In the genomic region with DNA sequence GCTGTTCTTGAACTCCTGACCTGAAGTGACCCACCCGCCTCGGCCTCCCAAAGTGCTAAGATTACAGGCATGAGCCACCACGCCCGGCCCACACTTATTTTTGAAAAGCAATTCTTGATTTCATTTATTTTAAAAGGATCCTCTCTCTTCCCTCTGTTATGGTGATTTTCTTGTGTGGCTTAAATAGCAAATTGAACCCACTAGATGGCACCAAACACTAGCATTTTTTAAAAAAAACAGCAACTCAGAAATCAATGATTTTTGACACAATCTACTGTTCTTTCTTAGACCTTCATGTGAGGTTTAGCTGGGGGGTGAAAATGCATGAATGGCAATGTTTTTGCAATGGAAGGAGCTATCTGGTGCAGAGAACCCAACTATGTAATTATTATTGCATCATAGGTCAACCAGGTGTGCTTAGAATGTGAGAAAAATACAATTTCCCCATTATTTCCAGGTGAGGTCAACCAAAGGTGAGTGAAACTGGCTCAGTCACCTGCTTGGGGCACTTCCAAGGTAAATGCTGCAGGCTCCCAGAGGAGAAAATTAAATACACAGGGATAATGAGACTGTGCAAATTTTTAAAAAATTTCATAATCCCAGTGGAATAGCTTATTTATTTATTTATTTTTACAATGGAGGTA, we compare ENCODE assay signal across 8 cellular contexts.
A peak's percentile ranks its signal among the peaks of the same experiment; 100 is the strongest.
DNase-seq lines count a peak whose midpoint lies in the region; ATAC-seq and TF ChIP-seq lines count a peak whose summit lies in the region.

No MANE protein-coding gene starts in this region.

- no peaks in the 10 kb centered on the region for H3K4me1 ChIP-seq in Loucy (ENCODE audit: insufficient read depth, low read length, poor library complexity, severe bottlenecking)

- no peak for ATAC-seq in HG02763 (IDR thresholded peaks at IDR 0.05; ENCODE audit: unreplicated experiment)

- no peaks in the 10 kb centered on the region for H4K20me1 ChIP-seq in Loucy (ENCODE audit: insufficient read depth, low read length, poor library complexity, severe bottlenecking)

- H3K79me2 ChIP-seq in Loucy (ENCODE audit: insufficient read depth, low read length): no peaks in the 10 kb centered on the region

- H3K4me2 ChIP-seq in Loucy (ENCODE audit: low read depth, low read length, poor library complexity, severe bottlenecking): no peak overlapping the region

- no peaks in the 10 kb centered on the region for H3F3A ChIP-seq in Loucy (ENCODE audit: low read depth)

- no peaks in the 10 kb centered on the region for H3K9me2 ChIP-seq in Loucy (replicated peaks; ENCODE audit: low read depth, low read length)

- H3K27me3 ChIP-seq in Loucy (ENCODE audit: insufficient read depth, low read length, poor library complexity, severe bottlenecking) (no peaks in the 10 kb centered on the region), brain microvascular endothelial cell (replicated peaks) (no peaks in the 10 kb centered on the region)

- H3K4me1 Mint-ChIP-seq in neural crest cell: peaks cover 5% of the 10 kb centered on the region

- H2AFZ ChIP-seq in Loucy (ENCODE audit: low read length): no peak overlapping the region

- H3K4me3 Mint-ChIP-seq in neural crest cell: no peak overlapping the region

- no peaks in the 10 kb centered on the region for H3K9me3 ChIP-seq in Loucy (ENCODE audit: insufficient read depth, low read depth, low read length)

- H3K36me3 ChIP-seq in Loucy (ENCODE audit: insufficient read depth, low read length) (no peaks in the 10 kb centered on the region), brain microvascular endothelial cell (replicated peaks) (no peaks in the 10 kb centered on the region)

- H3K9ac ChIP-seq in Loucy (ENCODE audit: low read depth, low read length, poor library complexity, severe bottlenecking): no peak overlapping the region

- peaks cover 2% of the 10 kb centered on the region for H3K27me3 Mint-ChIP-seq in neural crest cell (ENCODE audit: low read depth)

- no peak overlapping the region for H3K4me3 ChIP-seq in Loucy (ENCODE audit: low read length, poor library complexity, severe bottlenecking)
- H3K4me3 ChIP-seq in brain microvascular endothelial cell (ENCODE audit: low read depth, low read length): no peak overlapping the region

- no peak overlapping the region for H3K27ac ChIP-seq in brain microvascular endothelial cell

- TF ChIP-seq CTCF in Loucy (conservative IDR thresholded peaks at IDR 0.05; ENCODE audit: low read length) (peak; percentile 53), brain microvascular endothelial cell (IDR thresholded peaks at IDR 0.05; ENCODE audit: low read depth, low read length, missing control alignments) (peak; percentile 51), neural crest cell (conservative IDR thresholded peaks at IDR 0.05) (peak; percentile 79)

- no peak overlapping the region for H3K27ac Mint-ChIP-seq in neural crest cell (ENCODE audit: unreplicated experiment)

- DNase-seq in DMS 273 (lab: John Stamatoyannopoulos, UW; ENCODE audit: unreplicated experiment) (peak; percentile 47), DMS 273 treated with DMSO at 0.1 percent for 48 hours (lab: John Stamatoyannopoulos, UW) (no peak), brain microvascular endothelial cell (peak; percentile 3), neural crest cell (ENCODE audit: low read depth, low spot score) (peak; percentile 6), NCI-H187 (lab: John Stamatoyannopoulos, UW) (no peak), DMS153 treated with DMSO at 0.1 percent for 48 hours (lab: John Stamatoyannopoulos, UW; ENCODE audit: unreplicated experiment) (no peak)

- H3K36me3 Mint-ChIP-seq in neural crest cell (ENCODE audit: low read depth): no peaks in the 10 kb centered on the region

- in situ Hi-C loops in brain microvascular endothelial cell (cut with HindIII; ENCODE audit: low pct_ligation_motif_present, low sequenced_read_pairs): no loop called here

- H3K9me3 Mint-ChIP-seq in neural crest cell: no peaks in the 10 kb centered on the region

Comparison
In these comparisons a context has a peak if more than half of its experiments do, and no peak if none do; other contexts are left out.
1. DNase-seq: peak in DMS 273 (single experiment), brain microvascular endothelial cell (single experiment) and neural crest cell (single experiment); none in DMS 273 treated with DMSO at 0.1 percent for 48 hours (single experiment), NCI-H187 (0 of 2) and DMS153 treated with DMSO at 0.1 percent for 48 hours (single experiment).
2. Peak in every context shown above with its lines, with median percentiles within 50 percentile points of each other: CTCF ChIP-seq.